Comparison of ENCODE assay signal across 1 cellular context in the genomic region with DNA sequence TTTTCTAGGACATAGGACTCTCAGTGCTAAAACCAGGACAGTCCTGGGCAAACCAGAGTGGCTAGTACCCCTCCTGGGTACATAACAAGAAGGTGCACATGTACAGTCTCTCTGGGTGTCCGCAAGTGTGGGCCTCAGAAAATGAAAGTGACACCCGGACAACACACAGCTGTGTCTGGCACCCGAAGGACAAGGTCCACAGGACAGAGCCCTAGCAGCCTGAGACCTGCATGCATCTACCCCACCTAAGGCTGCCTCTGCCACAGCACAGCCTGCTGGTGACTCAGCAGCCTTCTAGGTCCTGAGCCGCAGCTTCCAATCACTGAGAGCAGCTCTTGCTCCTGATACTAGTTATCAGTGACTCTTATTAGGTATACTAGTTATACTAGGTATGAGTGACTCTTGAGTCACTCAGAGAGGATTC.
TF ChIP-seq lines count a peak whose summit lies in the region.

No MANE protein-coding gene starts in this region.

TF ChIP-seq in SK-N-SH treated with all-trans-retinoic acid at 6 μM for 48 hours, 23 proteins besides CTCF, POLR2A, EP300 and RAD21 (continued from another document):
- TF ChIP-seq, protein P1, sequence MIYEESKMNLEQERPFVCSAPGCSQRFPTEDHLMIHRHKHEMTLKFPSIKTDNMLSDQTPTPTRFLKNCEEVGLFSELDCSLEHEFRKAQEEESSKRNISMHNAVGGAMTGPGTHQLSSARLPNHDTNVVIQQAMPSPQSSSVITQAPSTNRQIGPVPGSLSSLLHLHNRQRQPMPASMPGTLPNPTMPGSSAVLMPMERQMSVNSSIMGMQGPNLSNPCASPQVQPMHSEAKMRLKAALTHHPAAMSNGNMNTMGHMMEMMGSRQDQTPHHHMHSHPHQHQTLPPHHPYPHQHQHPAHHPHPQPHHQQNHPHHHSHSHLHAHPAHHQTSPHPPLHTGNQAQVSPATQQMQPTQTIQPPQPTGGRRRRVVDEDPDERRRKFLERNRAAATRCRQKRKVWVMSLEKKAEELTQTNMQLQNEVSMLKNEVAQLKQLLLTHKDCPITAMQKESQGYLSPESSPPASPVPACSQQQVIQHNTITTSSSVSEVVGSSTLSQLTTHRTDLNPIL (CRISPR knock-in tag; IDR thresholded peaks at IDR 0.05; ENCODE audit: low read depth): no peak
- TF ChIP-seq RARB (CRISPR knock-in tag; IDR thresholded peaks at IDR 0.05) (no peak), CSDC2 (CRISPR knock-in tag; IDR thresholded peaks at IDR 0.05) (no peak)
